In the genomic region with DNA sequence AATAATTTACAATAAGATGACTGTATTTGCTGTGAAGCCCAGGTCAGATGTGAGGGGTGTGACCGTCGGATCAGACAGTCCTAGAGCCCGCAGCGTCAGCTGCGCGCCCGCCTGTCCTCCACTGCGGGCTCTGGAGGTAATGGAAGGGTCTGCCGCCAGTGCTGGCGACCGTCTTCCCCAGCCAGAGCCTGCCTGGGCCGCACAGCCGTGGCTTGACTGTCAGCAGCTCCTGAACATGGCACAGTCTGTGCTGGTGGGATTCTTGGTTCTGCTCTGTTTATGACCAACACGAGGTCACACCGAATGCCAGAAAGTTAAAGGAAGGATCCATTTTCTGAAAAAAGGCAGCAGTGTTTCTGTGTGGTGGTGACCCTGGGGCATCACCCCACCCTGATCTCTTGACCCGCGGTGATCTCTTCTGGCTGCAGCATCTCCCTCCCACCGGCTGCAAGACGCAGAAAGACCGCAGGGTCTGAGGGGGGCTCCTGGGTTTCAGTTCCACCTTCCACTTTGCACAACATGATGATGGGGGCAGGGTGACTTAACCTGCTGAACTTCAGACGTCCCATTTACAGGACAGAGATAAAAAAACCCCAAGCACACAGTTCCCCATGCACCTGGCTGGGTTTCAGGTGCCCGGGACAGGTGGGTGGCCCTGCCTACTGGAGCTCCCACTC, we compare ENCODE assay signal across 29 cellular contexts.
A peak's percentile ranks its signal among the peaks of the same experiment; 100 is the strongest.
DNase-seq lines count a peak whose midpoint lies in the region; ATAC-seq and TF ChIP-seq lines count a peak whose summit lies in the region.
"Had no signal": no experiment of that assay in that cellular context is flagged by ENCODE, and none has a peak within 500 bp of the region (broad histone marks: within the 10 kb centered on the region; RNA-seq: fewer than 3 reads in every experiment).

No MANE protein-coding gene starts in this region.

- ATAC-seq in activated CD8-positive, alpha-beta memory T cell treated with anti-CD3 and anti-CD28 coated beads, Interleukin-2, amount 10 ng/mL, durations not matched to agents 7 days and 5 days: no peak
- ATAC-seq in T-helper 17 cell (no peak), upper lobe of right lung (no peak)
- ATAC-seq: activated CD4-positive, CD25-positive, alpha-beta regulatory T cell treated with anti-CD3 and anti-CD28 coated beads, Interleukin-2, amount 50 U/mL, for 24 hours; activated CD8-positive, alpha-beta T cell treated with anti-CD3 and anti-CD28 coated beads for 36 hours; effector memory CD8-positive, alpha-beta T cell; naive thymus-derived CD8-positive, alpha-beta T cell; right cardiac atrium had no signal

- no peaks in the 10 kb centered on the region for H3K36me3 ChIP-seq in neural progenitor cell
- no peaks in the 10 kb centered on the region for H3K36me3 ChIP-seq in upper lobe of right lung
- H3K36me3 ChIP-seq: esophagus muscularis mucosa, left ventricle myocardium inferior, upper lobe of left lung had no signal

- no peaks in the 10 kb centered on the region for H3K36me3 Mint-ChIP-seq in activated CD8-positive, alpha-beta memory T cell treated with anti-CD3 and anti-CD28 coated beads, Interleukin-2, amount 10 ng/mL, durations not matched to agents 7 days and 5 days
- H3K36me3 Mint-ChIP-seq in T-helper 17 cell (ENCODE audit: low read depth) (no peaks in the 10 kb centered on the region), neural progenitor cell (peaks cover 14% of the 10 kb centered on the region)
- H3K36me3 Mint-ChIP-seq: CD8-positive, alpha-beta memory T cell; naive thymus-derived CD8-positive, alpha-beta T cell had no signal

- no peak overlapping the region for H3K4me3 Mint-ChIP-seq in activated CD8-positive, alpha-beta memory T cell treated with anti-CD3 and anti-CD28 coated beads, Interleukin-2, amount 10 ng/mL, durations not matched to agents 7 days and 5 days
- H3K4me3 Mint-ChIP-seq in T-helper 17 cell: no peak overlapping the region
- no peak overlapping the region for H3K4me3 Mint-ChIP-seq in neural progenitor cell
- H3K4me3 Mint-ChIP-seq: activated CD8-positive, alpha-beta T cell treated with anti-CD3 and anti-CD28 coated beads for 36 hours; activated naive CD4-positive, alpha-beta T cell treated with anti-CD3 and anti-CD28 coated beads for 36 hours; activated T-cell treated with anti-CD3 and anti-CD28 coated beads, Interleukin-2, amount 50 U/mL, for 24 hours; CD8-positive, alpha-beta memory T cell; effector memory CD8-positive, alpha-beta T cell; HFFc6; naive thymus-derived CD8-positive, alpha-beta T cell had no signal

- no peak overlapping the region for H3K4me3 ChIP-seq in neural progenitor cell
- H3K4me3 ChIP-seq in upper lobe of right lung: no peak overlapping the region
- H3K4me3 ChIP-seq: esophagus muscularis mucosa, GM23248, hepatocyte, left ventricle myocardium inferior, upper lobe of left lung had no signal

- CTCF ChIA-PET in activated CD8-positive, alpha-beta memory T cell treated with anti-CD3 and anti-CD28 coated beads, Interleukin-2, amount 10 ng/mL, durations not matched to agents 7 days and 5 days (lab: Charles Lee): no interaction called here

- no peaks in the 10 kb centered on the region for H4K20me1 ChIP-seq in neural progenitor cell (ENCODE audit: low read depth)

- H3K27me3 ChIP-seq in neural progenitor cell: no peaks in the 10 kb centered on the region
- no peaks in the 10 kb centered on the region for H3K27me3 ChIP-seq in upper lobe of right lung
- H3K27me3 ChIP-seq: hepatocyte, upper lobe of left lung had no signal

- no peak overlapping the region for H3K27ac Mint-ChIP-seq in activated CD8-positive, alpha-beta memory T cell treated with anti-CD3 and anti-CD28 coated beads, Interleukin-2, amount 10 ng/mL, durations not matched to agents 7 days and 5 days
- H3K27ac Mint-ChIP-seq in T-helper 17 cell (peak overlapping the region; percentile 74), neural progenitor cell (peak overlapping the region; percentile 46)
- H3K27ac Mint-ChIP-seq: activated CD8-positive, alpha-beta T cell treated with anti-CD3 and anti-CD28 coated beads for 36 hours; activated naive CD4-positive, alpha-beta T cell treated with anti-CD3 and anti-CD28 coated beads for 36 hours; activated T-cell treated with anti-CD3 and anti-CD28 coated beads, Interleukin-2, amount 50 U/mL, for 24 hours; HFFc6 had no signal

- H3K4me1 ChIP-seq in neural progenitor cell: no peaks in the 10 kb centered on the region
- no peaks in the 10 kb centered on the region for H3K4me1 ChIP-seq in upper lobe of right lung
- H3K4me1 ChIP-seq: esophagus muscularis mucosa, left ventricle myocardium inferior, parathyroid adenoma, upper lobe of left lung had no signal

- no peaks in the 10 kb centered on the region for H3K79me2 ChIP-seq in neural progenitor cell (ENCODE audit: low read depth)
- H3K79me2 ChIP-seq: hepatocyte, parathyroid adenoma had no signal

- H3F3A ChIP-seq in neural progenitor cell (ENCODE audit: low read depth): no peaks in the 10 kb centered on the region

- H2AFZ ChIP-seq in neural progenitor cell (replicated peaks): no peak overlapping the region
- H2AFZ ChIP-seq: GM23248, hepatocyte, parathyroid adenoma had no signal

- no peak overlapping the region for H3K27ac ChIP-seq in neural progenitor cell
- H3K27ac ChIP-seq in upper lobe of right lung: no peak overlapping the region
- H3K27ac ChIP-seq: esophagus muscularis mucosa, GM23248, hepatocyte, left ventricle myocardium inferior, parathyroid adenoma, upper lobe of left lung had no signal

- H3K9me3 ChIP-seq in T-helper 17 cell (ENCODE audit: control insufficient read depth, low read length, poor library complexity, severe bottlenecking) (no peaks in the 10 kb centered on the region), neural progenitor cell (ENCODE audit: low read depth) (no peaks in the 10 kb centered on the region), upper lobe of right lung (no peaks in the 10 kb centered on the region)
- H3K9me3 ChIP-seq: esophagus muscularis mucosa, left ventricle myocardium inferior, upper lobe of left lung had no signal

- H3K4me2 ChIP-seq in neural progenitor cell: no peak overlapping the region
- H3K4me2 ChIP-seq: hepatocyte had no signal

- peaks cover 14% of the 10 kb centered on the region for H3K27me3 Mint-ChIP-seq in activated CD8-positive, alpha-beta memory T cell treated with anti-CD3 and anti-CD28 coated beads, Interleukin-2, amount 10 ng/mL, durations not matched to agents 7 days and 5 days
- H3K27me3 Mint-ChIP-seq in T-helper 17 cell: no peaks in the 10 kb centered on the region
- H3K27me3 Mint-ChIP-seq in neural progenitor cell (ENCODE audit: insufficient read depth, low read depth): peaks cover 16% of the 10 kb centered on the region
- H3K27me3 Mint-ChIP-seq: activated CD8-positive, alpha-beta T cell treated with anti-CD3 and anti-CD28 coated beads for 36 hours; activated T-cell treated with anti-CD3 and anti-CD28 coated beads, Interleukin-2, amount 50 U/mL, for 24 hours had no signal

- TF ChIP-seq CTCF in neural progenitor cell (IDR thresholded peaks at IDR 0.05): no peak
- TF ChIP-seq CTCF in upper lobe of right lung (IDR thresholded peaks at IDR 0.05): no peak

- intact Hi-C loops in upper lobe of right lung (cut with DNase I): no loop called here

- no peak overlapping the region for H3K9ac ChIP-seq in neural progenitor cell
- H3K9ac ChIP-seq: GM23248, parathyroid adenoma had no signal

- no peaks in the 10 kb centered on the region for H3K9me3 Mint-ChIP-seq in activated CD8-positive, alpha-beta memory T cell treated with anti-CD3 and anti-CD28 coated beads, Interleukin-2, amount 10 ng/mL, durations not matched to agents 7 days and 5 days (ENCODE audit: low read depth)
- peaks cover 27% of the 10 kb centered on the region for H3K9me3 Mint-ChIP-seq in neural progenitor cell
- H3K9me3 Mint-ChIP-seq: activated CD8-positive, alpha-beta T cell treated with anti-CD3 and anti-CD28 coated beads for 36 hours; activated naive CD4-positive, alpha-beta T cell treated with anti-CD3 and anti-CD28 coated beads for 36 hours; activated T-cell treated with anti-CD3 and anti-CD28 coated beads, Interleukin-2, amount 50 U/mL, for 24 hours; CD8-positive, alpha-beta memory T cell; effector memory CD8-positive, alpha-beta T cell; naive thymus-derived CD8-positive, alpha-beta T cell had no signal

- H3K4me1 Mint-ChIP-seq in activated CD8-positive, alpha-beta memory T cell treated with anti-CD3 and anti-CD28 coated beads, Interleukin-2, amount 10 ng/mL, durations not matched to agents 7 days and 5 days: no peaks in the 10 kb centered on the region
- H3K4me1 Mint-ChIP-seq in T-helper 17 cell (peaks cover 2% of the 10 kb centered on the region), neural progenitor cell (peaks cover 20% of the 10 kb centered on the region)
- H3K4me1 Mint-ChIP-seq: CD8-positive, alpha-beta memory T cell had no signal

- DNase-seq in activated CD8-positive, alpha-beta memory T cell treated with anti-CD3 and anti-CD28 coated beads, Interleukin-2, amount 10 ng/mL, durations not matched to agents 7 days and 5 days: peak; percentile 34
- no peak for DNase-seq in activated CD8-positive, alpha-beta memory T cell treated with anti-CD3 and anti-CD28 coated beads, Interleukin-2, amount 50 U/mL, for 48 hours
- DNase-seq in T-helper 17 cell: no peak
- DNase-seq in neural progenitor cell (ENCODE audit: low spot score): no peak
- DNase-seq in upper lobe of right lung: peak; percentile 39
- no peak for DNase-seq in NCI-H345 (lab: John Stamatoyannopoulos, UW)
- DNase-seq in stimulated activated naive CD4-positive, alpha-beta T cell treated with Interleukin-2 at 50 U/mL for 16 hours (lab: John Stamatoyannopoulos, UW): no peak
- DNase-seq in GOT3 (lab: John Stamatoyannopoulos, UW): no peak
- DNase-seq: activated CD8-positive, alpha-beta T cell treated with anti-CD3 and anti-CD28 coated beads for 36 hours; activated naive CD4-positive, alpha-beta T cell treated with anti-CD3 and anti-CD28 coated beads for 36 hours; activated T-cell treated with anti-CD3 and anti-CD28 coated beads, Interleukin-2, amount 50 U/mL, for 24 hours; AML-193; CD8-positive, alpha-beta memory T cell; effector memory CD8-positive, alpha-beta T cell; GM23248; HFFc6; left ventricle myocardium inferior; midbrain; NCI-H146; NCI-H526; right cardiac atrium; Right ventricle myocardium superior; stimulated activated CD4-positive, alpha-beta T cell treated with anti-CD3 and anti-CD28 coated beads, Interleukin-15, amount 100 ng/mL, for 24 hours had no signal

Comparison
In these comparisons a context has a peak if more than half of its experiments do, and no peak if none do; other contexts are left out.
1. DNase-seq: peak in activated CD8-positive, alpha-beta memory T cell treated with anti-CD3 and anti-CD28 coated beads, Interleukin-2, amount 10 ng/mL, durations not matched to agents 7 days and 5 days (single experiment) and upper lobe of right lung (single experiment); none in activated CD8-positive, alpha-beta memory T cell treated with anti-CD3 and anti-CD28 coated beads, Interleukin-2, amount 50 U/mL, for 48 hours (single experiment), T-helper 17 cell (0 of 3), neural progenitor cell (single experiment), NCI-H345 (single experiment), stimulated activated naive CD4-positive, alpha-beta T cell treated with Interleukin-2 at 50 U/mL for 16 hours (single experiment) and GOT3 (single experiment).